Comparison of ENCODE assay signal across 9 cellular contexts in genomic region chr10:28991738-28992270, GRCh38.
DNase-seq lines count a peak whose midpoint lies in the region; ATAC-seq and TF ChIP-seq lines count a peak whose summit lies in the region.
"Had no signal": no experiment of that assay in that cellular context is flagged by ENCODE, and none has a peak within 500 bp of the region (broad histone marks: within the 10 kb centered on the region; RNA-seq: fewer than 3 reads in every experiment).

No MANE protein-coding gene starts in this region.

- H3K27ac Mint-ChIP-seq in activated CD4-positive, alpha-beta memory T cell treated with anti-CD3 and anti-CD28 coated beads, Interleukin-2, amount 10 ng/mL, durations not matched to agents 7 days and 5 days = no peak overlapping the region
- H3K27ac Mint-ChIP-seq: activated naive CD8-positive, alpha-beta T cell had no signal

- POLR2A ChIA-PET in activated CD4-positive, alpha-beta memory T cell treated with anti-CD3 and anti-CD28 coated beads, Interleukin-2, amount 10 ng/mL, durations not matched to agents 7 days and 5 days (lab: Charles Lee) = no interaction called here

- H3K4me3 ChIP-seq in foreskin fibroblast (ENCODE audit: low read depth in 1 of 2, low read length in 2 of 2) = no peak overlapping the region

- DNase-seq in SIG-M5 treated with dmso at 0.1 percent for 504 hours (lab: John Stamatoyannopoulos, UW; ENCODE audit: unreplicated experiment) (peak; percentile 28), SIG-M5 (lab: John Stamatoyannopoulos, UW) (no peak), NCI-H1092 treated with DMSO at 0.1 percent for 48 hours (lab: John Stamatoyannopoulos, UW) (peak; percentile 29), foreskin fibroblast (no peak), renal cortical epithelial cell (ENCODE audit: low read depth) (peak; percentile 80), DMS114 treated with DMSO at 0.1 percent for 48 hours (lab: John Stamatoyannopoulos, UW; ENCODE audit: unreplicated experiment) (no peak)
- DNase-seq in activated CD4-positive, alpha-beta memory T cell treated with anti-CD3 and anti-CD28 coated beads, Interleukin-2, amount 10 ng/mL, durations not matched to agents 7 days and 5 days = peak; percentile 23

- H3K9me3 Mint-ChIP-seq in activated CD4-positive, alpha-beta memory T cell treated with anti-CD3 and anti-CD28 coated beads, Interleukin-2, amount 10 ng/mL, durations not matched to agents 7 days and 5 days = no peaks in the 10 kb centered on the region

- ATAC-seq in GM19397 (IDR thresholded peaks at IDR 0.05; ENCODE audit: unreplicated experiment) = no peak

- H3K27me3 Mint-ChIP-seq in activated CD4-positive, alpha-beta memory T cell treated with anti-CD3 and anti-CD28 coated beads, Interleukin-2, amount 10 ng/mL, durations not matched to agents 7 days and 5 days = no peaks in the 10 kb centered on the region

- CTCF ChIA-PET in activated CD4-positive, alpha-beta memory T cell treated with anti-CD3 and anti-CD28 coated beads, Interleukin-2, amount 10 ng/mL, durations not matched to agents 7 days and 5 days (lab: Charles Lee) = interaction anchor here (0.6 to 3.2 kb wide), 5 partner anchors 8 to 560 kb away, joined by 3 to 30 read pairs (median 3); no protein-coding TSS in a partner anchor

- no peak overlapping the region for H3K4me3 Mint-ChIP-seq in activated CD4-positive, alpha-beta memory T cell treated with anti-CD3 and anti-CD28 coated beads, Interleukin-2, amount 10 ng/mL, durations not matched to agents 7 days and 5 days
- H3K4me3 Mint-ChIP-seq: activated naive CD8-positive, alpha-beta T cell had no signal

- no peaks in the 10 kb centered on the region for H3K4me1 Mint-ChIP-seq in activated CD4-positive, alpha-beta memory T cell treated with anti-CD3 and anti-CD28 coated beads, Interleukin-2, amount 10 ng/mL, durations not matched to agents 7 days and 5 days

- H3K36me3 Mint-ChIP-seq in activated CD4-positive, alpha-beta memory T cell treated with anti-CD3 and anti-CD28 coated beads, Interleukin-2, amount 10 ng/mL, durations not matched to agents 7 days and 5 days (ENCODE audit: low read depth) = no peaks in the 10 kb centered on the region
- H3K36me3 Mint-ChIP-seq: activated naive CD8-positive, alpha-beta T cell had no signal

- peak; percentile 52 for TF ChIP-seq CTCF in foreskin fibroblast (IDR thresholded peaks at IDR 0.05; ENCODE audit: low read depth, low read length)

Comparison
In these comparisons a context has a peak if more than half of its experiments do, and no peak if none do; other contexts are left out.
1. DNase-seq: peak in SIG-M5 treated with dmso at 0.1 percent for 504 hours (single experiment), NCI-H1092 treated with DMSO at 0.1 percent for 48 hours (single experiment), activated CD4-positive, alpha-beta memory T cell treated with anti-CD3 and anti-CD28 coated beads, Interleukin-2, amount 10 ng/mL, durations not matched to agents 7 days and 5 days (single experiment) and renal cortical epithelial cell (single experiment); none in SIG-M5 (single experiment), foreskin fibroblast (0 of 2) and DMS114 treated with DMSO at 0.1 percent for 48 hours (single experiment).